ENCODE assay signal across 12 cellular contexts in genomic region chr7:131066635-131067034, GRCh38.
A peak's percentile ranks its signal among the peaks of the same experiment; 100 is the strongest.
DNase-seq lines count a peak whose midpoint lies in the region; ATAC-seq and TF ChIP-seq lines count a peak whose summit lies in the region.
"Had no signal": no experiment of that assay in that cellular context is flagged by ENCODE, and none has a peak within 500 bp of the region (broad histone marks: within the 10 kb centered on the region; RNA-seq: fewer than 3 reads in every experiment).

No MANE protein-coding gene starts in this region.

- H3K9me3 Mint-ChIP-seq in effector memory CD8-positive, alpha-beta T cell, result no peaks in the 10 kb centered on the region
- H3K9me3 Mint-ChIP-seq in natural killer cell, result no peaks in the 10 kb centered on the region

- H3K27ac Mint-ChIP-seq in effector memory CD8-positive, alpha-beta T cell, result peak overlapping the region in 1 of 2 donors; percentile 85
- peak overlapping the region; percentile 31 to 86 for H3K27ac Mint-ChIP-seq in natural killer cell

- no peaks in the 10 kb centered on the region for H3K9me3 ChIP-seq in vagina

- no peaks in the 10 kb centered on the region for H3K27me3 Mint-ChIP-seq in effector memory CD8-positive, alpha-beta T cell
- no peaks in the 10 kb centered on the region for H3K27me3 Mint-ChIP-seq in natural killer cell (ENCODE audit: low read depth in 2 of 2)

- H3K36me3 Mint-ChIP-seq in effector memory CD8-positive, alpha-beta T cell (ENCODE audit: insufficient read depth), result no peaks in the 10 kb centered on the region
- peaks cover 9% of the 10 kb centered on the region for H3K36me3 Mint-ChIP-seq in natural killer cell

- peaks cover 42% of the 10 kb centered on the region for H3K4me1 ChIP-seq in vagina

- TF ChIP-seq POLR2A in vagina (IDR thresholded peaks at IDR 0.05), result no peak

- ATAC-seq in effector memory CD8-positive, alpha-beta T cell (replicated peaks), result peak; percentile 7
- peak in 1 of 3 donors; percentile 0 for ATAC-seq in natural killer cell
- ATAC-seq: Panc1 had no signal

- peak overlapping the region; percentile 49 to 59 for H3K4me3 Mint-ChIP-seq in effector memory CD8-positive, alpha-beta T cell
- peak overlapping the region; percentile 25 for H3K4me3 Mint-ChIP-seq in natural killer cell

- H3K27me3 ChIP-seq in vagina, result no peaks in the 10 kb centered on the region

- H3K27ac ChIP-seq in RWPE1 (no peak overlapping the region), vagina (no peak overlapping the region)
- H3K27ac ChIP-seq: epithelial cell of prostate had no signal

- DNase-seq in EH (ENCODE audit: low read depth), result peak; percentile 60
- DNase-seq in NCI-H226, result peak; percentile 38
- DNase-seq in effector memory CD8-positive, alpha-beta T cell, result no peak
- DNase-seq in natural killer cell, result no peak
- DNase-seq in NCI-H2029 (lab: John Stamatoyannopoulos, UW), result no peak
- no peak for DNase-seq in inferior parietal cortex (ENCODE audit: extremely low spot score)
- no peak for DNase-seq in RWPE1 (ENCODE audit: low spot score)
- no peak for DNase-seq in vagina (ENCODE audit: extremely low spot score in 2 of 2)
- DNase-seq: NCI-H2171; stimulated activated CD4-positive, alpha-beta T cell treated with anti-CD3 and anti-CD28 coated beads, Interleukin-4, amount 100 ng/mL, for 4 hours had no signal

- POLR2A ChIA-PET in RWPE1 (lab: Yijun Ruan, JAX; ENCODE audit: low non-redundant PET), result no interaction called here

- no peak overlapping the region for H3K4me3 ChIP-seq in vagina

- intact Hi-C loops in natural killer cell (cut with micrococcal nuclease), result loop anchor here (2.0 to 5.0 kb wide), 2 partner anchors 14 to 291 kb away; no protein-coding TSS in a partner anchor
- intact Hi-C loops in vagina (cut with DNase I), result no loop called here

- CTCF ChIA-PET in RWPE1 (lab: Yijun Ruan, JAX), result no interaction called here

- no peaks in the 10 kb centered on the region for H3K36me3 ChIP-seq in vagina

- H3K4me1 Mint-ChIP-seq in effector memory CD8-positive, alpha-beta T cell (ENCODE audit: low read depth in 2 of 2), result peaks cover 50 to 74% of the 10 kb centered on the region in 2 donors
- H3K4me1 Mint-ChIP-seq in natural killer cell, result peaks cover 57 to 62% of the 10 kb centered on the region in 2 donors

- TF ChIP-seq CTCF in natural killer cell (IDR thresholded peaks at IDR 0.05) (no peak), RWPE1 (conservative IDR thresholded peaks at IDR 0.05; ENCODE audit: low read depth) (no peak), vagina (IDR thresholded peaks at IDR 0.05) (no peak)

Comparison
In these comparisons a context has a peak if more than half of its experiments do, and no peak if none do; other contexts are left out.
1. DNase-seq: peak in EH (single experiment) and NCI-H226 (single experiment); none in effector memory CD8-positive, alpha-beta T cell (0 of 3), natural killer cell (single experiment), NCI-H2029 (single experiment), inferior parietal cortex (single experiment), RWPE1 (single experiment) and vagina (0 of 2).